In genomic region chr1:233304489-233305102, GRCh38 we compare ENCODE assay signal across 1 cellular context.
TF ChIP-seq lines count a peak whose summit lies in the region.

No MANE protein-coding gene starts in this region.

TF ChIP-seq in HepG2, 621 proteins besides CTCF, POLR2A, EP300 and RAD21:
- no peak for TF ChIP-seq ZBTB44 (CRISPR knock-in tag; IDR thresholded peaks at IDR 0.05)
- peak; percentile 23; the same call in 1 of the 2 replicates for TF ChIP-seq SMC3 (IDR thresholded peaks at IDR 0.05; ENCODE audit: low read length)
- peak; percentile 66 for TF ChIP-seq STAG1 (CRISPR knock-in tag; IDR thresholded peaks at IDR 0.05)
- TF ChIP-seq HNRNPK (IDR thresholded peaks at IDR 0.05; ENCODE audit: low read depth, low read length, poor library complexity, severe bottlenecking): peak; percentile 23
